ENCODE assay signal across 8 cellular contexts in the genomic region with DNA sequence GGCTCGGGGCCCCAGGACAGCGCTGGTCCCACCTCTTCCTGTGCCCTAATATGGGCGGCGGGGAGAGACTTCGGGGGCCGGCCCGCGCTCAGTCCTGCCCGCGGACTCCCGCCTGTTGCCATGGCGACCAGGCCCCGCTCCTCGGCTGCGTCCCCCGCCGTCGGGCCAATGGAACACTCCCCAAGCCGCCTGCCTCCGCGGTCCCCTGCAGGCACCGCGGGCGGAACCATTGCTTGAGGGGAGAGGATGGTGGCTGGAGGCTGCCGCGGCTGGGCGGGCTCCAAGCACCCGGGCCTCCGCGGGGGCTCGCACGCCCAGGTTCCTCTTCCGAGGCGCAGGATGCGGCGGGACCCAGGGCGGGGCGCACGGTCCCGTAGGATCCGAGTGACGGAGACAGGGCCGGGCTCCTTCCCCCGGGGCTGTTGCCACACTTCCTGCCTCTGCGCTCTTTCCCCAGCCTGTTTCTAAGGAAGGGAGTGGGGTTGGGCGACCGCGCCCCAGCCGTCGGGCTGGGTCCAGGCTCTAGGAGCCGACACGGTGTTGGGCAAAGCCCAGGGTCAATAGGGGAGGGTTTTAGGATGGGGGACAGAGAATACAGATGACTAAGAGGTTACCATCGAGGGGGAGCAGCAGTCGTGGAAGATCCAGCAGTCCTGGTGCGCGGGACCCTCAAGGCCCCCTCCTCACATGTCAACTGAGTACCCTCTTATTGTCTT. TPM values are rescaled to one million over a fixed set of nuclear protein-coding genes. Genes with fewer than 3 reads are reported as not detected.
DNase-seq lines count a peak whose midpoint lies in the region; ATAC-seq and TF ChIP-seq lines count a peak whose summit lies in the region.

No MANE protein-coding gene starts in this region.

- intact Hi-C loops in CD8-positive, alpha-beta T cell (cut with DNase I, micrococcal nuclease) = loop anchor here (2.0 to 5.0 kb wide), 4 partner anchors 108 to 1592 kb away; a partner anchor contains a TSS

- ATAC-seq in CD8-positive, alpha-beta T cell = peak; percentile 29
- peak; percentile 14 for ATAC-seq in GM19468 (IDR thresholded peaks at IDR 0.05; ENCODE audit: extremely low read depth, unreplicated experiment)

- CTCF ChIA-PET in CD8-positive, alpha-beta T cell (lab: Charles Lee) = interaction anchor here (1.1 to 11.3 kb wide), 4 partner anchors 7 to 13 kb away, joined by 5 to 396 read pairs (median 6); a partner anchor contains a TSS

- H3K36me3 ChIP-seq in CD8-positive, alpha-beta T cell (ENCODE audit: insufficient read depth, low read length) = no peaks in the 10 kb centered on the region
- no peaks in the 10 kb centered on the region for H3K36me3 ChIP-seq in endodermal cell (ENCODE audit: control insufficient read depth, insufficient read depth, low read length)
- no peaks in the 10 kb centered on the region for H3K36me3 ChIP-seq in mesodermal cell (ENCODE audit: control insufficient read depth, insufficient read depth, low read length)

- H3K4me1 ChIP-seq in CD8-positive, alpha-beta T cell (ENCODE audit: insufficient read depth, low read length) = peaks cover 47% of the 10 kb centered on the region
- peaks cover 6% of the 10 kb centered on the region for H3K4me1 ChIP-seq in endodermal cell (ENCODE audit: control insufficient read depth, insufficient read depth, low read length)
- H3K4me1 ChIP-seq in mesodermal cell (ENCODE audit: control insufficient read depth, insufficient read depth, low read length, poor library complexity, severe bottlenecking) = peaks cover 35% of the 10 kb centered on the region

- peak overlapping the region; percentile 93 for H3K4me3 Mint-ChIP-seq in CD8-positive, alpha-beta T cell
- H3K4me3 Mint-ChIP-seq in endodermal cell = peak overlapping the region; percentile 74

- no peaks in the 10 kb centered on the region for H3K27me3 Mint-ChIP-seq in CD8-positive, alpha-beta T cell (ENCODE audit: low read depth)
- peaks cover 9% of the 10 kb centered on the region for H3K27me3 Mint-ChIP-seq in endodermal cell (ENCODE audit: insufficient read depth)

- 2% methylated on average over 29 to 56 of the region's 56 CpGs for WGBS in endodermal cell (ENCODE audit: insufficient coverage in 1 of 2, insufficient read length in 1 of 2), 2 experiments
- WGBS in mesodermal cell (ENCODE audit: insufficient coverage in 2 of 2), 2 experiments = 1% methylated on average over 46 to 49 of the region's 56 CpGs

- no peak for TF ChIP-seq CTCF in CD8-positive, alpha-beta T cell (IDR thresholded peaks at IDR 0.05)
- TF ChIP-seq CTCF in HL-60 (IDR thresholded peaks at IDR 0.05; ENCODE audit: insufficient read depth, low read length) (no peak), endodermal cell (conservative IDR thresholded peaks at IDR 0.05) (no peak)

- H3K36me3 Mint-ChIP-seq in CD8-positive, alpha-beta T cell = peaks cover 11% of the 10 kb centered on the region
- no peaks in the 10 kb centered on the region for H3K36me3 Mint-ChIP-seq in endodermal cell (ENCODE audit: low read depth)

- H3K27ac ChIP-seq in CD8-positive, alpha-beta T cell (ENCODE audit: low read depth, low read length) = peak overlapping the region; percentile 100
- H3K27ac ChIP-seq in HL-60 (replicated peaks) (peak overlapping the region; percentile 95), endodermal cell (ENCODE audit: low read depth, low read length) (peak overlapping the region; percentile 66), mesodermal cell (ENCODE audit: low read depth, low read length, severe bottlenecking) (peak overlapping the region; percentile 84)

- no peaks in the 10 kb centered on the region for H3K9me3 ChIP-seq in CD8-positive, alpha-beta T cell (ENCODE audit: low read length)
- H3K9me3 ChIP-seq in endodermal cell (ENCODE audit: control insufficient read depth, low read length) (no peaks in the 10 kb centered on the region), mesodermal cell (ENCODE audit: control insufficient read depth, low read length) (no peaks in the 10 kb centered on the region)

- no peaks in the 10 kb centered on the region for H3K9me3 Mint-ChIP-seq in CD8-positive, alpha-beta T cell
- no peaks in the 10 kb centered on the region for H3K9me3 Mint-ChIP-seq in endodermal cell

- DNase-seq in CD8-positive, alpha-beta T cell = peak; percentile 84 to 95 (median 89)
- peak; percentile 99 for DNase-seq in HL-60 (ENCODE audit: low read depth in 1 of 2, low spot score in 1 of 2)
- peak; percentile 98 for DNase-seq in NOMO-1 treated with dmso at 0.1 percent for 144 hours (lab: John Stamatoyannopoulos, UW; ENCODE audit: unreplicated experiment)
- DNase-seq in activated CD8-positive, alpha-beta memory T cell treated with anti-CD3 and anti-CD28 coated beads, Interleukin-2, amount 50 U/mL, for 4 hours = peak; percentile 85
- DNase-seq in endodermal cell = peak; percentile 98
- DNase-seq in stimulated activated CD8-positive, alpha-beta memory T cell treated with anti-CD3 and anti-CD28 coated beads, Interleukin-15, amount 100 ng/mL, for 24 hours (ENCODE audit: low read depth) = peak; percentile 84

- H3K4me1 Mint-ChIP-seq in CD8-positive, alpha-beta T cell (ENCODE audit: low read depth) = peaks cover 37% of the 10 kb centered on the region
- H3K4me1 Mint-ChIP-seq in endodermal cell = peaks cover 24% of the 10 kb centered on the region

- no peak overlapping the region for H3K9ac ChIP-seq in endodermal cell (ENCODE audit: extremely low read depth, low read length, poor library complexity, severe bottlenecking)

- peak overlapping the region; percentile 86 for H3K4me3 ChIP-seq in CD8-positive, alpha-beta T cell (ENCODE audit: low read depth, low read length)
- H3K4me3 ChIP-seq in HL-60 (replicated peaks; ENCODE audit: insufficient read depth, low read length) = peak overlapping the region; percentile 91
- H3K4me3 ChIP-seq in endodermal cell (ENCODE audit: low read length) = peak overlapping the region; percentile 86
- H3K4me3 ChIP-seq in mesodermal cell (ENCODE audit: extremely low read depth, insufficient read depth, low read length, poor library complexity, severe bottlenecking) = peak overlapping the region; percentile 78

- H3K27me3 ChIP-seq in CD8-positive, alpha-beta T cell (ENCODE audit: insufficient read depth, low read length) = no peaks in the 10 kb centered on the region
- H3K27me3 ChIP-seq in HL-60 (ENCODE audit: insufficient read depth, poor library complexity, severe bottlenecking) (no peaks in the 10 kb centered on the region), endodermal cell (ENCODE audit: control insufficient read depth, insufficient read depth, low read length, poor library complexity, severe bottlenecking) (peaks cover 9% of the 10 kb centered on the region)

- POLR2A ChIA-PET in CD8-positive, alpha-beta T cell (lab: Charles Lee) = interaction anchor here (1.4 to 9.7 kb wide), 4 partner anchors 8 to 378 kb away, joined by 4 to 215 read pairs (median 74); a partner anchor contains a TSS

- peak overlapping the region; percentile 97 for H3K27ac Mint-ChIP-seq in CD8-positive, alpha-beta T cell
- H3K27ac Mint-ChIP-seq in endodermal cell = peak overlapping the region; percentile 30

RNA-seq across cellular contexts. Expression of a gene that starts 1.2 kb away (rescaled TPM):
- 1,000 to 10,000 TPM; 2,704 to 2,791 TPM for total RNA-seq in CD8-positive, alpha-beta T cell
- total RNA-seq in endodermal cell = 1 to 10 TPM; 6.7 to 7.2 TPM
- polyA plus RNA-seq in endodermal cell (2013, experiment 1 of 2) = 7.7 TPM
- polyA plus RNA-seq in endodermal cell (2013, experiment 2 of 2) = 9.9 TPM
- 45.4 TPM for polyA plus RNA-seq in mesodermal cell (2013, experiment 1 of 2)
- 29.8 TPM for polyA plus RNA-seq in mesodermal cell (2013, experiment 2 of 2)

RNA-seq across cellular contexts. Expression of a gene that starts 11.5 kb away (rescaled TPM):
- 10 to 100 TPM; 57.5 to 59.1 TPM for total RNA-seq in CD8-positive, alpha-beta T cell
- 100 to 1,000 TPM; 429 to 507 TPM for total RNA-seq in endodermal cell
- polyA plus RNA-seq in endodermal cell (2013, experiment 1 of 2) = 440 TPM
- 394 TPM for polyA plus RNA-seq in endodermal cell (2013, experiment 2 of 2)
- polyA plus RNA-seq in mesodermal cell (2013, experiment 1 of 2) = 265 TPM
- 218 TPM for polyA plus RNA-seq in mesodermal cell (2013, experiment 2 of 2)

RNA-seq across cellular contexts. Expression of a gene that starts 11.8 kb away (rescaled TPM):
- total RNA-seq in CD8-positive, alpha-beta T cell = under 1 TPM in 1 of 2 experiments, not detected in 1; 0.79 TPM
- 10 to 100 TPM; 34.4 to 57.4 TPM for total RNA-seq in endodermal cell
- polyA plus RNA-seq in endodermal cell (2013, experiment 1 of 2) = 12.7 TPM
- polyA plus RNA-seq in endodermal cell (2013, experiment 2 of 2) = 17.6 TPM
- 10.8 TPM for polyA plus RNA-seq in mesodermal cell (2013, experiment 1 of 2)
- polyA plus RNA-seq in mesodermal cell (2013, experiment 2 of 2) = 12.0 TPM

RNA-seq across cellular contexts. Expression of a gene that starts 14.7 kb away (rescaled TPM):
- total RNA-seq in CD8-positive, alpha-beta T cell = 10 to 100 TPM; 13.2 to 13.6 TPM
- 100 to 1,000 TPM in 1 of 2 donors, 10 to 100 TPM in 1; 82.1 to 103 TPM for total RNA-seq in endodermal cell
- 28.9 TPM for polyA plus RNA-seq in endodermal cell (2013, experiment 1 of 2)
- 23.8 TPM for polyA plus RNA-seq in endodermal cell (2013, experiment 2 of 2)
- polyA plus RNA-seq in mesodermal cell (2013, experiment 1 of 2) = 28.7 TPM
- 27.5 TPM for polyA plus RNA-seq in mesodermal cell (2013, experiment 2 of 2)

RNA-seq across cellular contexts. Expression of a gene that starts 16.3 kb away (rescaled TPM):
- total RNA-seq in CD8-positive, alpha-beta T cell = 1 to 10 TPM; 1.3 to 2.2 TPM
- total RNA-seq in endodermal cell = 10 to 100 TPM; 51.0 to 97.1 TPM
- 68.6 TPM for polyA plus RNA-seq in endodermal cell (2013, experiment 1 of 2)
- polyA plus RNA-seq in endodermal cell (2013, experiment 2 of 2) = 58.0 TPM
- polyA plus RNA-seq in mesodermal cell (2013, experiment 1 of 2) = 38.9 TPM
- polyA plus RNA-seq in mesodermal cell (2013, experiment 2 of 2) = 30.3 TPM

Comparison
In these comparisons a context has a peak if more than half of its experiments do, and no peak if none do; other contexts are left out.
1. Peak in every context shown above with its lines: DNase-seq, ATAC-seq, H3K4me3 ChIP-seq and H3K27ac ChIP-seq.
2. RNA of a gene that starts 1.2 kb away (total RNA-seq): 2,704 to 2,791 TPM in CD8-positive, alpha-beta T cell; 6.7 to 7.2 TPM in endodermal cell; every median in the first group is over 100 times any median in the second.
3. RNA of a gene that starts 11.5 kb away (total RNA-seq): 429 to 507 TPM in endodermal cell; 57.5 to 59.1 TPM in CD8-positive, alpha-beta T cell; every median in the first group is over 4 times any median in the second.
4. RNA of a gene that starts 11.8 kb away (total RNA-seq): 34.4 to 57.4 TPM in endodermal cell; 0.79 TPM in CD8-positive, alpha-beta T cell; every median in the first group is over 10 times any median in the second.